In genomic region chr16:11232852-11233726, GRCh38 we compare ENCODE assay signal across 9 cellular contexts. TPM values are rescaled to one million over a fixed set of nuclear protein-coding genes. Genes with fewer than 3 reads are reported as not detected.
A peak's percentile ranks its signal among the peaks of the same experiment; 100 is the strongest.
DNase-seq lines count a peak whose midpoint lies in the region; ATAC-seq and TF ChIP-seq lines count a peak whose summit lies in the region.
"Had no signal": no experiment of that assay in that cellular context is flagged by ENCODE, and none has a peak within 500 bp of the region (broad histone marks: within the 10 kb centered on the region; RNA-seq: fewer than 3 reads in every experiment).

No MANE protein-coding gene starts in this region.

- no peak overlapping the region for H3K4me3 ChIP-seq in colonic mucosa
- no peak overlapping the region for H3K4me3 ChIP-seq in BE2C (ENCODE audit: low read depth, low read length)

- intact Hi-C loops in colonic mucosa (cut with DNase I): no loop called here

- DNase-seq in activated CD4-positive, CD25-positive, alpha-beta regulatory T cell (lab: John Stamatoyannopoulos, UW): peak; percentile 80 to 89 (median 86)
- DNase-seq in colonic mucosa (peak; percentile 50), HK-2 (ENCODE audit: unreplicated experiment) (no peak), NCI-H2107 treated with DMSO at 0.1 percent for 48 hours (lab: John Stamatoyannopoulos, UW; ENCODE audit: unreplicated experiment) (no peak), BE2C (no peak)
- peak; percentile 94 for DNase-seq in stimulated activated CD4-positive, alpha-beta T cell treated with anti-CD3 and anti-CD28 coated beads, Interleukin-15, amount 100 ng/mL, for 24 hours

- peak overlapping the region in 1 of 2 donors; percentile 33 for H3K9ac ChIP-seq in colonic mucosa (ENCODE audit: low read depth in 2 of 2, low read length in 2 of 2)

- peak overlapping the region; percentile 37 for H3K27ac ChIP-seq in colonic mucosa

- no peaks in the 10 kb centered on the region for H3K27me3 ChIP-seq in colonic mucosa
- no peaks in the 10 kb centered on the region for H3K27me3 ChIP-seq in BE2C

- H3K9me3 ChIP-seq in colonic mucosa (no peaks in the 10 kb centered on the region), BE2C (no peaks in the 10 kb centered on the region; the same call in 1 of the 2 replicates)

- H3K4me1 ChIP-seq in colonic mucosa (peaks cover 5% of the 10 kb centered on the region), BE2C (no peaks in the 10 kb centered on the region)

- ATAC-seq in GM18498 (IDR thresholded peaks at IDR 0.05; ENCODE audit: unreplicated experiment) (peak; percentile 56), HG02938 (IDR thresholded peaks at IDR 0.05; ENCODE audit: unreplicated experiment) (peak; percentile 61)

- TF ChIP-seq CTCF in colonic mucosa (IDR thresholded peaks at IDR 0.05) (no peak), BE2C (IDR thresholded peaks at IDR 0.05; ENCODE audit: low read depth, low read length) (no peak)

- H3K36me3 ChIP-seq in colonic mucosa (no peaks in the 10 kb centered on the region), BE2C (no peaks in the 10 kb centered on the region)

RNA-seq across cellular contexts. Expression of gene SOCS1, which starts 22.9 kb away (rescaled TPM):
- total RNA-seq in colonic mucosa: 1 to 10 TPM; 3.2 to 3.7 TPM
- polyA plus RNA-seq in BE2C (2012; ENCODE audit: insufficient read depth, insufficient read length, low read depth): 0.83 TPM

RNA-seq across cellular contexts. Expression of gene TNP2, which starts 36.0 kb away (rescaled TPM):
- total RNA-seq in colonic mucosa: not detected
- not detected for polyA plus RNA-seq in BE2C (2012; ENCODE audit: insufficient read depth, insufficient read length, low read depth)
- total RNA-seq: epithelial cell of proximal tubule had no signal

RNA-seq across cellular contexts. Expression of gene PRM3, which starts 40.3 kb away (rescaled TPM):
- not detected for total RNA-seq in colonic mucosa
- polyA plus RNA-seq in BE2C (2012; ENCODE audit: insufficient read depth, insufficient read length, low read depth): not detected
- total RNA-seq: epithelial cell of proximal tubule had no signal

RNA-seq across cellular contexts. Expression of gene PRM2, which starts 43.2 kb away (rescaled TPM):
- total RNA-seq in colonic mucosa: not detected
- not detected for polyA plus RNA-seq in BE2C (2012; ENCODE audit: insufficient read depth, insufficient read length, low read depth)
- total RNA-seq: epithelial cell of proximal tubule had no signal

RNA-seq across cellular contexts. Expression of gene PRM1, which starts 48.0 kb away (rescaled TPM):
- total RNA-seq in colonic mucosa: not detected
- polyA plus RNA-seq in BE2C (2012; ENCODE audit: insufficient read depth, insufficient read length, low read depth): not detected
- total RNA-seq: epithelial cell of proximal tubule had no signal

Comparison
In these comparisons a context has a peak if more than half of its experiments do, and no peak if none do; other contexts are left out.
1. DNase-seq: peak in activated CD4-positive, CD25-positive, alpha-beta regulatory T cell (4 of 4), colonic mucosa (single experiment) and stimulated activated CD4-positive, alpha-beta T cell treated with anti-CD3 and anti-CD28 coated beads, Interleukin-15, amount 100 ng/mL, for 24 hours (single experiment); none in HK-2 (single experiment), NCI-H2107 treated with DMSO at 0.1 percent for 48 hours (single experiment) and BE2C (single experiment).